Comparison of ENCODE assay signal across 8 cellular contexts in genomic region chr2:64653174-64654062, GRCh38. TPM values are rescaled to one million over a fixed set of nuclear protein-coding genes. Genes with fewer than 3 reads are reported as not detected.
A peak's percentile ranks its signal among the peaks of the same experiment; 100 is the strongest.
DNase-seq lines count a peak whose midpoint lies in the region; ATAC-seq and TF ChIP-seq lines count a peak whose summit lies in the region.

A gene with protein sequence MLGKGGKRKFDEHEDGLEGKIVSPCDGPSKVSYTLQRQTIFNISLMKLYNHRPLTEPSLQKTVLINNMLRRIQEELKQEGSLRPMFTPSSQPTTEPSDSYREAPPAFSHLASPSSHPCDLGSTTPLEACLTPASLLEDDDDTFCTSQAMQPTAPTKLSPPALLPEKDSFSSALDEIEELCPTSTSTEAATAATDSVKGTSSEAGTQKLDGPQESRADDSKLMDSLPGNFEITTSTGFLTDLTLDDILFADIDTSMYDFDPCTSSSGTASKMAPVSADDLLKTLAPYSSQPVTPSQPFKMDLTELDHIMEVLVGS (minus strand): TSS chr2:64653913. CDS start chr2:64636871, 17,042 bp downstream.

- peaks cover 64% of the 10 kb centered on the region for H3K4me1 Mint-ChIP-seq in HFFc6 (ENCODE audit: low read depth)
- peaks cover 79% of the 10 kb centered on the region for H3K4me1 Mint-ChIP-seq in activated naive CD8-positive, alpha-beta T cell (ENCODE audit: low read depth)
- H3K4me1 Mint-ChIP-seq in type B pancreatic cell (ENCODE audit: unreplicated experiment), result peaks cover 54% of the 10 kb centered on the region

- H2BK5ac ChIP-seq in trophoblast cell (ENCODE audit: low read depth, low read length, poor library complexity), result peak within 1 kb of the TSS; percentile 97

- H2BK12ac ChIP-seq in trophoblast cell (ENCODE audit: low read length), result peak within 1 kb of the TSS; percentile 63

- peak; percentile 19 for TF ChIP-seq CTCF in GM06990 (IDR thresholded peaks at IDR 0.05; ENCODE audit: insufficient read depth, low read length, poor library complexity, severe bottlenecking)
- peak; percentile 45; the same call in 1 of the 2 replicates for TF ChIP-seq CTCF in HFFc6 (IDR thresholded peaks at IDR 0.05)
- TF ChIP-seq CTCF in type B pancreatic cell (conservative IDR thresholded peaks at IDR 0.05), result peak; percentile 37

- no CpG with 5 or more reads among the region's 107 CpGs for WGBS in trophoblast cell (ENCODE audit: extremely low coverage, insufficient coverage, insufficient read length)

- peaks cover 21% of the 10 kb centered on the region for H3K79me1 ChIP-seq in trophoblast cell (ENCODE audit: low read length)

- DNase-seq in GM06990 (ENCODE audit: extremely low read depth, insufficient read length) (peak; percentile 89), HFFc6 (peak; percentile 74), NCI-H1092 treated with DMSO at 0.1 percent for 48 hours (lab: John Stamatoyannopoulos, UW) (peak; percentile 65), SKM-1 treated with dmso at 0.1 percent for 144 hours (lab: John Stamatoyannopoulos, UW; ENCODE audit: unreplicated experiment) (peak; percentile 78), Right ventricle myocardium inferior (ENCODE audit: missing footprints) (peak; percentile 96), trophoblast cell (peak; percentile 62 to 75), type B pancreatic cell (ENCODE audit: extremely low spot score, unreplicated experiment) (peak; percentile 92)

- H3K14ac ChIP-seq in trophoblast cell (ENCODE audit: low read length), result peak within 1 kb of the TSS; percentile 94

- peak within 1 kb of the TSS; percentile 87 for H4K12ac ChIP-seq in trophoblast cell (ENCODE audit: low read depth, low read length)

- peaks cover 2 to 14% of the 10 kb centered on the region in 2 experiments for H3K4me1 ChIP-seq in trophoblast cell (ENCODE audit: control insufficient read depth in 1 of 2, insufficient read depth in 2 of 2, low read length in 2 of 2)

- H3K9me3 Mint-ChIP-seq in HFFc6 (no peaks in the 10 kb centered on the region), type B pancreatic cell (no peaks in the 10 kb centered on the region)
- H3K9me3 Mint-ChIP-seq in activated naive CD8-positive, alpha-beta T cell (ENCODE audit: low read depth), result no peaks in the 10 kb centered on the region

- no peaks in the 10 kb centered on the region for H3K9me3 ChIP-seq in trophoblast cell (ENCODE audit: insufficient read depth, low read depth, low read length)

- H3K23ac ChIP-seq in trophoblast cell (ENCODE audit: low read length), result no peak within 1 kb of the TSS

- H3K27me3 Mint-ChIP-seq in HFFc6 (ENCODE audit: insufficient read depth) (no peaks in the 10 kb centered on the region; the same call in 1 of the 2 replicates), type B pancreatic cell (no peaks in the 10 kb centered on the region)
- H3K27me3 Mint-ChIP-seq in activated naive CD8-positive, alpha-beta T cell, result no peaks in the 10 kb centered on the region

- H3K79me2 ChIP-seq in trophoblast cell (ENCODE audit: control insufficient read depth, insufficient read depth, low read length, poor library complexity), result peaks cover 18% of the 10 kb centered on the region

- H4K8ac ChIP-seq in trophoblast cell (ENCODE audit: low read depth, low read length), result peak within 1 kb of the TSS; percentile 83

- H2BK120ac ChIP-seq in trophoblast cell (ENCODE audit: insufficient read depth, low read length, poor library complexity), result peak within 1 kb of the TSS; percentile 86

- peak within 1 kb of the TSS; percentile 50 for H2AFZ ChIP-seq in trophoblast cell (ENCODE audit: insufficient read depth, low read length, poor library complexity)

- H4K91ac ChIP-seq in trophoblast cell (ENCODE audit: low read depth, low read length), result peak within 1 kb of the TSS; percentile 89

- H3K4me3 Mint-ChIP-seq in HFFc6 (peak within 1 kb of the TSS; percentile 92), type B pancreatic cell (peak within 1 kb of the TSS; percentile 91)
- peak within 1 kb of the TSS; percentile 87 for H3K4me3 Mint-ChIP-seq in activated naive CD8-positive, alpha-beta T cell

- peak within 1 kb of the TSS; percentile 86 for H3K4ac ChIP-seq in trophoblast cell (ENCODE audit: low read depth, low read length)

- H3K27ac Mint-ChIP-seq in HFFc6, result peak within 1 kb of the TSS; percentile 88
- H3K27ac Mint-ChIP-seq in activated naive CD8-positive, alpha-beta T cell, result peak within 1 kb of the TSS; percentile 93
- peak within 1 kb of the TSS; percentile 98 for H3K27ac Mint-ChIP-seq in type B pancreatic cell

- H3K4me2 ChIP-seq in trophoblast cell (ENCODE audit: low read length), result peak within 1 kb of the TSS; percentile 89

- H2AK5ac ChIP-seq in trophoblast cell (ENCODE audit: low read length), result peak within 1 kb of the TSS; percentile 60

- H3K4me3 ChIP-seq in GM06990 (replicated peaks; ENCODE audit: low read depth, low read length) (peak within 1 kb of the TSS; percentile 96), trophoblast cell (ENCODE audit: low read depth, low read length) (peak within 1 kb of the TSS; percentile 93)

- H3K36me3 Mint-ChIP-seq in HFFc6 (ENCODE audit: low read depth) (no peaks in the 10 kb centered on the region), type B pancreatic cell (no peaks in the 10 kb centered on the region)
- H3K36me3 Mint-ChIP-seq in activated naive CD8-positive, alpha-beta T cell, result no peaks in the 10 kb centered on the region

- H3K36me3 ChIP-seq in GM06990 (ENCODE audit: control insufficient read depth, insufficient read depth, low read length), result no peaks in the 10 kb centered on the region
- no peaks in the 10 kb centered on the region for H3K36me3 ChIP-seq in trophoblast cell (ENCODE audit: control insufficient read depth in 1 of 2, insufficient read depth in 2 of 2, low read length in 2 of 2)

- intact Hi-C loops in Right ventricle myocardium inferior (cut with DNase I), result loop anchor here (1.0 to 5.0 kb wide), 4 partner anchors 98 to 205 kb away; partner anchors contain the start of gene AFTPH

- H3K9ac ChIP-seq in trophoblast cell (ENCODE audit: low read length), result peak within 1 kb of the TSS; percentile 96

- H3K27ac ChIP-seq in trophoblast cell (ENCODE audit: low read depth, low read length), result peak within 1 kb of the TSS; percentile 99

- ATAC-seq in Right ventricle myocardium inferior, result peak; percentile 93

- H3K27me3 ChIP-seq in GM06990 (replicated peaks; ENCODE audit: control insufficient read depth, insufficient read depth, low read length) (no peaks in the 10 kb centered on the region), trophoblast cell (ENCODE audit: insufficient read depth, low read length) (no peaks in the 10 kb centered on the region)

- H3K18ac ChIP-seq in trophoblast cell (ENCODE audit: low read length), result peak within 1 kb of the TSS; percentile 97

RNA-seq across cellular contexts. Expression of the gene that starts here (rescaled TPM):
- 10 to 100 TPM; 22.2 to 33.9 (median 29.1) TPM for total RNA-seq in HFFc6 (2021; fragmentation: NEBNext Ultra II Directional; extraction: Animal tissue kit (Norgen Biotek cat#: 25700))
- total RNA-seq in Right ventricle myocardium inferior, result 13.6 TPM
- polyA plus RNA-seq in trophoblast cell (2013), result 31.5 and 33.8 TPM in 2 replicates
- total RNA-seq in type B pancreatic cell (ENCODE audit: low replicate concordance), result 19.2 and 26.2 TPM in 2 replicates

Comparison
In these comparisons a context has a peak if more than half of its experiments do, and no peak if none do; other contexts are left out.
1. Peak in every context shown above with its lines: DNase-seq, ATAC-seq, H3K4me3 ChIP-seq and H3K27ac ChIP-seq.